ENCODE assay signal across 8 cellular contexts in genomic region chr22:28741758-28742561, GRCh38. TPM values are rescaled to one million over a fixed set of nuclear protein-coding genes. Genes with fewer than 3 reads are reported as not detected.
DNase-seq lines count a peak whose midpoint lies in the region; ATAC-seq and TF ChIP-seq lines count a peak whose summit lies in the region.

TSS of gene CHEK2 (minus strand) at chr22:28741820. CDS start at chr22:28734721, 7,099 bp downstream.
TSS of gene HSCB (plus strand) at chr22:28742039. CDS start at chr22:28742096, 57 bp downstream.

- H3K27me3 Mint-ChIP-seq in activated naive CD8-positive, alpha-beta T cell treated with anti-CD3 and anti-CD28 coated beads, Interleukin-2, amount 10 ng/mL, durations not matched to agents 7 days and 5 days = no peaks in the 10 kb centered on the region
- peaks cover 6% of the 10 kb centered on the region for H3K27me3 Mint-ChIP-seq in glutamatergic neuron (ENCODE audit: unreplicated experiment)

- H3K4me2 ChIP-seq in osteoblast (ENCODE audit: insufficient read depth, low read length) = peak within 1 kb of the TSS; percentile 86

- no peaks in the 10 kb centered on the region for H3K9me3 Mint-ChIP-seq in activated naive CD8-positive, alpha-beta T cell treated with anti-CD3 and anti-CD28 coated beads, Interleukin-2, amount 10 ng/mL, durations not matched to agents 7 days and 5 days
- H3K9me3 Mint-ChIP-seq in glutamatergic neuron (ENCODE audit: unreplicated experiment) = peaks cover 2% of the 10 kb centered on the region

- TF ChIP-seq CTCF in GM10266 (IDR thresholded peaks at IDR 0.05; ENCODE audit: control insufficient read depth, insufficient read depth, low read depth, missing control alignments) (peak; percentile 28), glutamatergic neuron (IDR thresholded peaks at IDR 0.05; ENCODE audit: partially characterized antibody, unreplicated experiment) (no peak), osteoblast (IDR thresholded peaks at IDR 0.05; ENCODE audit: extremely low read depth, low read depth, low read length) (no peak), thoracic aorta (IDR thresholded peaks at IDR 0.05) (no peak)

- peaks cover 38% of the 10 kb centered on the region for H3K79me2 ChIP-seq in osteoblast (ENCODE audit: insufficient read depth, low read length)

- peaks cover 29% of the 10 kb centered on the region for H3K36me3 ChIP-seq in osteoblast (ENCODE audit: insufficient read depth, low read length)
- H3K36me3 ChIP-seq in thoracic aorta = peaks cover 12% of the 10 kb centered on the region

- peaks cover 32% of the 10 kb centered on the region for H3K4me1 Mint-ChIP-seq in activated naive CD8-positive, alpha-beta T cell treated with anti-CD3 and anti-CD28 coated beads, Interleukin-2, amount 10 ng/mL, durations not matched to agents 7 days and 5 days
- H3K4me1 Mint-ChIP-seq in glutamatergic neuron (ENCODE audit: low read depth, unreplicated experiment) = peaks cover 6% of the 10 kb centered on the region

- ATAC-seq in HG02623 (IDR thresholded peaks at IDR 0.05; ENCODE audit: unreplicated experiment) = peak; percentile 91
- peak; percentile 86 for ATAC-seq in activated naive CD8-positive, alpha-beta T cell treated with anti-CD3 and anti-CD28 coated beads, Interleukin-2, amount 10 ng/mL, durations not matched to agents 7 days and 5 days (ENCODE audit: low read depth)
- ATAC-seq in thoracic aorta (ENCODE audit: insufficient number of reproducible peaks, low FRiP score, low read depth) = peak; percentile 97

- peaks cover 25% of the 10 kb centered on the region for H3K36me3 Mint-ChIP-seq in activated naive CD8-positive, alpha-beta T cell treated with anti-CD3 and anti-CD28 coated beads, Interleukin-2, amount 10 ng/mL, durations not matched to agents 7 days and 5 days
- H3K36me3 Mint-ChIP-seq in glutamatergic neuron (ENCODE audit: unreplicated experiment) = no peaks in the 10 kb centered on the region

- H4K20me1 ChIP-seq in osteoblast (ENCODE audit: insufficient read depth, low read length) = no peaks in the 10 kb centered on the region

- H3K4me3 ChIP-seq in osteoblast (ENCODE audit: insufficient read depth, low read length) (peak within 1 kb of the TSS; percentile 99), thoracic aorta (peak within 1 kb of the TSS; percentile 94)

- peak within 1 kb of the TSS; percentile 76 for H3K27ac Mint-ChIP-seq in activated naive CD8-positive, alpha-beta T cell treated with anti-CD3 and anti-CD28 coated beads, Interleukin-2, amount 10 ng/mL, durations not matched to agents 7 days and 5 days
- H3K27ac Mint-ChIP-seq in glutamatergic neuron (ENCODE audit: unreplicated experiment) = peak within 1 kb of the TSS; percentile 89

- peak within 1 kb of the TSS; percentile 99 for H2AFZ ChIP-seq in osteoblast (ENCODE audit: low read length)

- POLR2A ChIA-PET in activated naive CD8-positive, alpha-beta T cell treated with anti-CD3 and anti-CD28 coated beads, Interleukin-2, amount 10 ng/mL, durations not matched to agents 7 days and 5 days (lab: Charles Lee) = interaction anchor here (0.6 to 3.8 kb wide), 2 partner anchors 8 to 31 kb away, joined by 9 to 21 read pairs; partner anchors contain the start of gene CCDC117

- H3K4me3 Mint-ChIP-seq in activated naive CD8-positive, alpha-beta T cell treated with anti-CD3 and anti-CD28 coated beads, Interleukin-2, amount 10 ng/mL, durations not matched to agents 7 days and 5 days = peak within 1 kb of the TSS; percentile 89
- H3K4me3 Mint-ChIP-seq in glutamatergic neuron (ENCODE audit: unreplicated experiment) = peak within 1 kb of the TSS; percentile 88

- peak within 1 kb of the TSS; percentile 97 for H3K27ac ChIP-seq in osteoblast (ENCODE audit: low read depth, low read length)
- H3K27ac ChIP-seq in thoracic aorta = peak within 1 kb of the TSS; percentile 98

- DNase-seq in GM10266 (ENCODE audit: extremely low spot score) (peak; percentile 91), NCI-H1105 (lab: John Stamatoyannopoulos, UW) (peak; percentile 96), SKM-1 treated with dmso at 0.1 percent for 144 hours (lab: John Stamatoyannopoulos, UW; ENCODE audit: unreplicated experiment) (peak; percentile 99), glutamatergic neuron (peak; percentile 96), osteoblast (ENCODE audit: insufficient read length, low spot score, missing footprints) (peak; percentile 98), thoracic aorta (ENCODE audit: low spot score) (peak; percentile 98)
- DNase-seq in activated naive CD8-positive, alpha-beta T cell treated with anti-CD3 and anti-CD28 coated beads, Interleukin-2, amount 10 ng/mL, durations not matched to agents 7 days and 5 days = peak; percentile 91

- no peaks in the 10 kb centered on the region for H3K9me3 ChIP-seq in osteoblast (ENCODE audit: low read depth, low read length)
- no peaks in the 10 kb centered on the region for H3K9me3 ChIP-seq in thoracic aorta

- H3K27me3 ChIP-seq in osteoblast (ENCODE audit: insufficient read depth, low read length) (no peaks in the 10 kb centered on the region), thoracic aorta (replicated peaks; ENCODE audit: insufficient read depth) (no peaks in the 10 kb centered on the region)

- H3K4me1 ChIP-seq in osteoblast (ENCODE audit: insufficient read depth, low read length) (peaks cover 18% of the 10 kb centered on the region), thoracic aorta (ENCODE audit: control insufficient read depth in 1 of 2, low read depth in 2 of 2) (peaks cover 8 to 13% of the 10 kb centered on the region in 2 donors)

RNA-seq across cellular contexts. Expression of gene CHEK2, which starts in this region (rescaled TPM):
- 10 to 100 TPM; 33.6 to 36.7 TPM for total RNA-seq in activated naive CD8-positive, alpha-beta T cell treated with anti-CD3 and anti-CD28 coated beads, Interleukin-2, amount 10 ng/mL, durations not matched to agents 7 days and 5 days
- total RNA-seq in glutamatergic neuron (ENCODE audit: unreplicated experiment) = 7.4 TPM
- total RNA-seq in osteoblast = 10.0 and 13.4 TPM in 2 replicates
- 1 to 10 TPM; 7.9 to 8.3 TPM for total RNA-seq in thoracic aorta

RNA-seq across cellular contexts. Expression of gene HSCB, which starts in this region (rescaled TPM):
- 10 to 100 TPM; 15.1 to 18.1 TPM for total RNA-seq in activated naive CD8-positive, alpha-beta T cell treated with anti-CD3 and anti-CD28 coated beads, Interleukin-2, amount 10 ng/mL, durations not matched to agents 7 days and 5 days
- total RNA-seq in glutamatergic neuron (ENCODE audit: unreplicated experiment) = 5.4 TPM
- total RNA-seq in osteoblast = 13.0 and 16.8 TPM in 2 replicates
- 10 to 100 TPM in 1 of 2 donors, 1 to 10 TPM in 1; 9.3 to 11.9 TPM for total RNA-seq in thoracic aorta

Comparison
In these comparisons a context has a peak if more than half of its experiments do, and no peak if none do; other contexts are left out.
1. Peak in every context shown above with its lines: DNase-seq, ATAC-seq, H3K4me3 ChIP-seq and H3K27ac ChIP-seq.